Comparison of ENCODE assay signal across 12 cellular contexts in the genomic region with DNA sequence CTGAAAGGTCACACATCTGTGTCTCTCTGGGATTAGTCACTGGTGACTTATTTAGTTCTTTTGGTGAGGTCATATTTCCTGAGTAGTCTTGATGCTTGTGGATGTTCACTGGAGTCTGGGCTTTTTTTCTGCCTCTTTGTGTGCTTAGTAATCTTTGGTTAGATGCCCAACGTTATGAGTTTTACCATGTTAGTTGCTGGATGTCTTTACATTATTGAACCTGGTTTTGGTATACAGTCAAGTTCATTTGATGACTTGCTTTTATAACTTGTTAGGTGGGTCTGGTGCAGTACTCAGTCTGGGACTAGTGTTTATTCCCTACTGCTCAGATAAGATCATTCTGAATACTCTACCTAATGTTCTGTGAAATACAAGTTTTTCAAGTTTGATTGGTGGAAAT. TPM values are rescaled to one million over a fixed set of nuclear protein-coding genes. Genes with fewer than 3 reads are reported as not detected.
DNase-seq lines count a peak whose midpoint lies in the region; ATAC-seq and TF ChIP-seq lines count a peak whose summit lies in the region.
"Had no signal": no experiment of that assay in that cellular context is flagged by ENCODE, and none has a peak within 500 bp of the region (broad histone marks: within the 10 kb centered on the region; RNA-seq: fewer than 3 reads in every experiment).

No MANE protein-coding gene starts in this region.

- peak in 1 of 2 experiments; percentile 36; a peak in 1 of 4 replicates for TF ChIP-seq EP300 in SK-N-SH (IDR thresholded peaks at IDR 0.05; ENCODE audit: borderline replicate concordance in 1 of 2, low read depth in 1 of 2, low read length in 1 of 2)

- H3K9ac ChIP-seq in SK-N-SH, result no peak overlapping the region

- peaks cover 10% of the 10 kb centered on the region for H3K4me1 Mint-ChIP-seq in activated naive CD8-positive, alpha-beta T cell treated with anti-CD3 and anti-CD28 coated beads, Interleukin-2, amount 50 U/mL, for 24 hours
- H3K4me1 Mint-ChIP-seq in activated naive CD8-positive, alpha-beta T cell treated with anti-CD3 and anti-CD28 coated beads for 36 hours, result peaks cover 8% of the 10 kb centered on the region

- peak overlapping the region; percentile 80 for H2AFZ ChIP-seq in SK-N-SH (ENCODE audit: low read depth)

- WGBS in SK-N-SH (ENCODE audit: low lambda C conversion rate), result 4% methylated on average over 1 of the region's 1 CpG
- WGBS in body of pancreas, 2 donors, result 46 to 84% methylated on average over 1 of the region's 1 CpG

- no peak for TF ChIP-seq RAD21 in SK-N-SH (IDR thresholded peaks at IDR 0.05; ENCODE audit: low read length)

- H3K4me1 ChIP-seq in SK-N-SH (ENCODE audit: control insufficient read depth in 1 of 2, insufficient read depth in 2 of 2, low read depth in 1 of 2, low read length in 1 of 2) (0 out of 4 replicates have a peak, but pooled peaks cover 0 to 4% of the 10 kb centered on the region in 2 experiments), body of pancreas (no peaks in the 10 kb centered on the region)

- H3K4me3 Mint-ChIP-seq in activated naive CD8-positive, alpha-beta T cell treated with anti-CD3 and anti-CD28 coated beads, Interleukin-2, amount 50 U/mL, for 24 hours, result no peak overlapping the region
- no peak overlapping the region for H3K4me3 Mint-ChIP-seq in activated naive CD8-positive, alpha-beta T cell treated with anti-CD3 and anti-CD28 coated beads for 36 hours
- H3K4me3 Mint-ChIP-seq: CD4-positive, CD25-positive, alpha-beta regulatory T cell had no signal

- in situ Hi-C loops in GM13976 (cut with MboI; ENCODE audit: low sequenced_read_pairs, unreplicated experiment), result no loop called here

- H3F3A ChIP-seq in SK-N-SH (replicated peaks; ENCODE audit: insufficient read depth), result peaks cover 11% of the 10 kb centered on the region

- peaks cover 23% of the 10 kb centered on the region for H3K9me3 Mint-ChIP-seq in activated naive CD8-positive, alpha-beta T cell treated with anti-CD3 and anti-CD28 coated beads, Interleukin-2, amount 50 U/mL, for 24 hours
- H3K9me3 Mint-ChIP-seq in activated naive CD8-positive, alpha-beta T cell treated with anti-CD3 and anti-CD28 coated beads for 36 hours, result peaks cover 17% of the 10 kb centered on the region

- no peak overlapping the region for H3K27ac Mint-ChIP-seq in activated naive CD8-positive, alpha-beta T cell treated with anti-CD3 and anti-CD28 coated beads, Interleukin-2, amount 50 U/mL, for 24 hours
- H3K27ac Mint-ChIP-seq in activated naive CD8-positive, alpha-beta T cell treated with anti-CD3 and anti-CD28 coated beads for 36 hours, result no peak overlapping the region
- H3K27ac Mint-ChIP-seq: CD4-positive, CD25-positive, alpha-beta regulatory T cell had no signal

- H3K36me3 ChIP-seq in SK-N-SH (replicated peaks in 1 of 2; ENCODE audit: control insufficient read depth in 1 of 2, insufficient read depth in 2 of 2, low read length in 1 of 2), result peaks cover 4 to 10% of the 10 kb centered on the region in 2 experiments
- no peaks in the 10 kb centered on the region for H3K36me3 ChIP-seq in body of pancreas (replicated peaks in 1 of 2; ENCODE audit: insufficient read depth in 1 of 2, low read depth in 2 of 2)

- H3K27ac ChIP-seq in SK-N-SH (ENCODE audit: low read depth in 2 of 2, low read length in 1 of 2), result peak overlapping the region in 1 of 2 experiments; percentile 74; a peak in 2 of 4 replicates
- no peak overlapping the region for H3K27ac ChIP-seq in body of pancreas

- peak overlapping the region; percentile 15; the same call in 1 of the 2 replicates for H3K4me2 ChIP-seq in SK-N-SH

- H3K9me3 ChIP-seq in SK-N-SH (no peaks in the 10 kb centered on the region), body of pancreas (no peaks in the 10 kb centered on the region)

- POLR2A ChIA-PET in SK-N-SH (lab: Yijun Ruan, JAX), result no interaction called here

- peaks cover 25% of the 10 kb centered on the region for H3K36me3 Mint-ChIP-seq in activated naive CD8-positive, alpha-beta T cell treated with anti-CD3 and anti-CD28 coated beads, Interleukin-2, amount 50 U/mL, for 24 hours (ENCODE audit: low read depth)
- peaks cover 32% of the 10 kb centered on the region for H3K36me3 Mint-ChIP-seq in activated naive CD8-positive, alpha-beta T cell treated with anti-CD3 and anti-CD28 coated beads for 36 hours

- CTCF ChIA-PET in SK-N-SH (lab: Yijun Ruan, JAX), result no interaction called here

- intact Hi-C loops in body of pancreas (cut with DNase I), result no loop called here

- H3K4me3 ChIP-seq in SK-N-SH (ENCODE audit: low read depth in 2 of 2, low read length in 1 of 2), result no peak overlapping the region
- no peak overlapping the region for H3K4me3 ChIP-seq in body of pancreas

- no peaks in the 10 kb centered on the region for H3K79me2 ChIP-seq in SK-N-SH (ENCODE audit: insufficient read depth)

- no peak for DNase-seq in activated naive CD8-positive, alpha-beta T cell treated with anti-CD3 and anti-CD28 coated beads, Interleukin-2, amount 50 U/mL, for 24 hours
- DNase-seq in activated naive CD8-positive, alpha-beta T cell treated with anti-CD3 and anti-CD28 coated beads for 36 hours, result no peak
- DNase-seq in SK-N-SH (no peak), fibroblast of peridontal ligament (ENCODE audit: extremely low read depth) (peak; percentile 91), inferior parietal cortex (ENCODE audit: extremely low spot score) (no peak), body of pancreas (no peak), GM13976 (ENCODE audit: low spot score) (no peak)
- DNase-seq: activated T-cell treated with anti-CD3 and anti-CD28 coated beads for 4 hours, cerebellar nuclear complex, small intestine had no signal

- H3K27me3 ChIP-seq in SK-N-SH (ENCODE audit: insufficient read depth) (no peaks in the 10 kb centered on the region), body of pancreas (no peaks in the 10 kb centered on the region)

- no peaks in the 10 kb centered on the region for H3K9me2 ChIP-seq in SK-N-SH

- TF ChIP-seq POLR2A in body of pancreas (IDR thresholded peaks at IDR 0.05), result no peak

- no peaks in the 10 kb centered on the region for H3K27me3 Mint-ChIP-seq in activated naive CD8-positive, alpha-beta T cell treated with anti-CD3 and anti-CD28 coated beads, Interleukin-2, amount 50 U/mL, for 24 hours
- no peaks in the 10 kb centered on the region for H3K27me3 Mint-ChIP-seq in activated naive CD8-positive, alpha-beta T cell treated with anti-CD3 and anti-CD28 coated beads for 36 hours
- H3K27me3 Mint-ChIP-seq: CD4-positive, CD25-positive, alpha-beta regulatory T cell had no signal

- TF ChIP-seq CTCF in SK-N-SH (IDR thresholded peaks at IDR 0.05), result no peak
- no peak for TF ChIP-seq CTCF in body of pancreas (IDR thresholded peaks at IDR 0.05)
- no peak for TF ChIP-seq CTCF in GM13976 (IDR thresholded peaks at IDR 0.05; ENCODE audit: borderline replicate concordance, control extremely low read depth, extremely low read depth, insufficient read depth, missing control alignments)

- ATAC-seq in activated naive CD8-positive, alpha-beta T cell treated with anti-CD3 and anti-CD28 coated beads, Interleukin-2, amount 50 U/mL, for 24 hours, result peak; percentile 96
- ATAC-seq in HG02642 (IDR thresholded peaks at IDR 0.05; ENCODE audit: poor library complexity, unreplicated experiment) (no peak), body of pancreas (no peak)

- no peaks in the 10 kb centered on the region for H4K20me1 ChIP-seq in SK-N-SH (ENCODE audit: insufficient read depth)

TF ChIP-seq in SK-N-SH, 30 proteins besides CTCF, POLR2A, EP300 and RAD21 (continues in another document):
- TF ChIP-seq EZH2phosphoT487 (IDR thresholded peaks at IDR 0.05; ENCODE audit: borderline replicate concordance, low read depth) (no peak), POLR2AphosphoS5 (IDR thresholded peaks at IDR 0.05; ENCODE audit: low read depth, low read length) (no peak), JUND (IDR thresholded peaks at IDR 0.05) (peak; percentile 65), CHD2 (IDR thresholded peaks at IDR 0.05; ENCODE audit: low read length, partially characterized antibody) (no peak), RCOR1 (IDR thresholded peaks at IDR 0.05; ENCODE audit: low read length) (no peak), NRF1 (IDR thresholded peaks at IDR 0.05; ENCODE audit: low read depth, low read length) (no peak)
- TF ChIP-seq, protein P1, sequence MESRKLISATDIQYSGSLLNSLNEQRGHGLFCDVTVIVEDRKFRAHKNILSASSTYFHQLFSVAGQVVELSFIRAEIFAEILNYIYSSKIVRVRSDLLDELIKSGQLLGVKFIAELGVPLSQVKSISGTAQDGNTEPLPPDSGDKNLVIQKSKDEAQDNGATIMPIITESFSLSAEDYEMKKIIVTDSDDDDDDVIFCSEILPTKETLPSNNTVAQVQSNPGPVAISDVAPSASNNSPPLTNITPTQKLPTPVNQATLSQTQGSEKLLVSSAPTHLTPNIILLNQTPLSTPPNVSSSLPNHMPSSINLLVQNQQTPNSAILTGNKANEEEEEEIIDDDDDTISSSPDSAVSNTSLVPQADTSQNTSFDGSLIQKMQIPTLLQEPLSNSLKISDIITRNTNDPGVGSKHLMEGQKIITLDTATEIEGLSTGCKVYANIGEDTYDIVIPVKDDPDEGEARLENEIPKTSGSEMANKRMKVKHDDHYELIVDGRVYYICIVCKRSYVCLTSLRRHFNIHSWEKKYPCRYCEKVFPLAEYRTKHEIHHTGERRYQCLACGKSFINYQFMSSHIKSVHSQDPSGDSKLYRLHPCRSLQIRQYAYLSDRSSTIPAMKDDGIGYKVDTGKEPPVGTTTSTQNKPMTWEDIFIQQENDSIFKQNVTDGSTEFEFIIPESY (IDR thresholded peaks at IDR 0.05; ENCODE audit: borderline replicate concordance, low read depth), result no peak

RNA-seq across cellular contexts. Expression of a gene that starts 26.2 kb away (rescaled TPM):
- total RNA-seq in activated naive CD8-positive, alpha-beta T cell treated with anti-CD3 and anti-CD28 coated beads for 36 hours, result under 1 TPM; 0.47 to 0.50 TPM
- 0.39 and 0.44 TPM in 2 replicates for polyA plus RNA-seq in SK-N-SH (2012; rRNA removed)
- 0.12 and 0.21 TPM in 2 replicates for polyA plus RNA-seq in SK-N-SH (2012; cell fraction: cytosol; rRNA removed)
- polyA plus RNA-seq in SK-N-SH (2012; cell fraction: nucleus; rRNA removed), result 1.5 and 2.2 TPM in 2 replicates
- 1 to 10 TPM; 2.0 to 4.2 TPM for total RNA-seq in body of pancreas
- total RNA-seq: CD4-positive, CD25-positive, alpha-beta regulatory T cell had no signal
